ENCODE assay signal across 1 cellular context in the genomic region with DNA sequence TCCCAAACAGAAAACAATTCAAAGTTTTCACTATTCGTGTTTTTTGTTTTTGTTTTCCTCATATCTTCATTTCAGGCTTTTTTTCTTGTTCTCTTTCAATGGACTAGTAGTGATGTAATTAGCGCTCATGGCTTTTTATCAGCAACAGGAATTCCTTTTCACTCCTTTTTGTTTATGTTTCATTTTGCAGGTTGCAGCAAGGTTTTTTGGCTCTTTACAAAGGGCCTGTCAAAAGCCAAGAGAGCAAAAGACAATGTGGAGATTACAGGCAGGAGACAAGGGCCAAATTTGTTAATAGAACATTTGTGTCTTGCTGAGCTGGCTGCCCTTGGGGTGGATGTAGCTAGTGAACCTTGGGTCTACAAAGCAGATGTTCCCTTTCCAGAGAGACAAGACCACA.
TF ChIP-seq lines count a peak whose summit lies in the region.

No MANE protein-coding gene starts in this region.

TF ChIP-seq in endothelial cell of umbilical vein, 7 proteins besides CTCF, POLR2A, EP300 and RAD21 (continued from another document):
- no peak for TF ChIP-seq JUN (IDR thresholded peaks at IDR 0.05; ENCODE audit: borderline replicate concordance, insufficient read depth, insufficient read length, low read depth)
- TF ChIP-seq POLR2AphosphoS5 (IDR thresholded peaks at IDR 0.05; ENCODE audit: insufficient read depth, low read depth, low read length) = no peak
